8 cellular contexts compared by ENCODE assay signal in the genomic region with DNA sequence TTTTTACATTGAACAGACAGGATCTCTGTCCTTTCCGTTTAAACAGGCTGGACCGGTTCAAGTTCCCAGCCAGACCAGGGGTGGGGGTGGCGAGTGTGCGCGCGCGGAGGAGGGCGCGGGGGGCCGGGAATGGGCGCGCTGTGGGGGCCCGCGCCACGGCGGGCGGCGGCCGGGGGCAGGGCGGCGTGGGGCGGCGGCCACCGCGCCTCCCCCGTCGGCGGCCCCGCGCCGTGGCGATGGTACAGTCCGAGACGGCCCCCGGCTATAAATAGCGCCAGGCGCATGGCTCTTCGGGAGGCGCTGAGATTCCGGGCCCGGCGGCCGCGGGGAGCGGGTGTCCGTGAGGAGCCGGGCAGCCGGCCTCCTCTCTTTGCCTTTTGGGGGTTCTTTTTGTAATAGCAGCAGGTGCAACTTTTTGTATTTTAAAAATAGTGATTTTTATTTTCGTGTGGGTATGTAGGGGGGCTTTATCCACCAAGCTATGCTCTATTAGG. TPM values are rescaled to one million over a fixed set of nuclear protein-coding genes. Genes with fewer than 3 reads are reported as not detected.
DNase-seq lines count a peak whose midpoint lies in the region; FAIRE-seq and TF ChIP-seq lines count a peak whose summit lies in the region.

No MANE protein-coding gene starts in this region.

- H3K9me3 ChIP-seq in hepatocyte (ENCODE audit: low read depth) (no peaks in the 10 kb centered on the region), small intestine (ENCODE audit: control insufficient read depth, low read depth) (no peaks in the 10 kb centered on the region)

- H3K27me3 ChIP-seq in hepatocyte (peaks cover 85% of the 10 kb centered on the region), small intestine (ENCODE audit: control insufficient read depth in 2 of 2, insufficient read depth in 2 of 2, low read length in 2 of 2) (peaks cover 14 to 17% of the 10 kb centered on the region in 2 donors)

- WGBS in hepatocyte (ENCODE audit: low lambda C conversion rate, missing lambda C conversion rate), result 2% methylated on average over 17 of the region's 49 CpGs
- 2 to 3% (median 2%) methylated on average over 32 to 49 of the region's 49 CpGs for whole genome bisulfite sequencing in small intestine, 3 donors

- no peaks in the 10 kb centered on the region for H3K79me2 ChIP-seq in hepatocyte

- H3K36me3 ChIP-seq in hepatocyte (replicated peaks; ENCODE audit: insufficient read depth, low read depth) (no peaks in the 10 kb centered on the region), small intestine (ENCODE audit: control insufficient read depth in 2 of 2, insufficient read depth in 2 of 2, low read length in 2 of 2) (no peaks in the 10 kb centered on the region)

- peak overlapping the region; percentile 77 for H3K4me3 ChIP-seq in hepatocyte
- H3K4me3 ChIP-seq in skeletal muscle cell (ENCODE audit: low read depth, low read length), result peak overlapping the region; percentile 51
- peak overlapping the region in 1 of 2 donors; percentile 20 for H3K4me3 ChIP-seq in small intestine (ENCODE audit: low read depth in 1 of 2, low read length in 2 of 2)

- no peaks in the 10 kb centered on the region for H4K20me1 ChIP-seq in hepatocyte (ENCODE audit: insufficient read depth, poor library complexity, severe bottlenecking)

- peak overlapping the region; percentile 95 for H3K4me2 ChIP-seq in hepatocyte

- no peak for TF ChIP-seq CTCF in hepatocyte (IDR thresholded peaks at IDR 0.05; ENCODE audit: poor library complexity)

- H3K9me2 ChIP-seq in hepatocyte (replicated peaks; ENCODE audit: insufficient read depth), result no peaks in the 10 kb centered on the region

- FAIRE-seq in small intestine (lab: Jason Lieb, UNC), result no peak

- DNase-seq in AG08395 (ENCODE audit: low spot score) (peak; percentile 78), HPDE6-E6E7 (ENCODE audit: extremely low spot score) (peak; percentile 28), amygdala (lab: John Stamatoyannopoulos, UW) (peak in 48 of 56 donors; percentile 6 to 82 (median 54)), hepatocyte (ENCODE audit: low spot score) (peak; percentile 80), skeletal muscle cell (ENCODE audit: low read depth) (no peak), small intestine (no peak), HT-29 (ENCODE audit: low spot score) (no peak)
- DNase-seq in activated CD4-positive, alpha-beta T cell treated with anti-CD3 and anti-CD28 coated beads for 48 hours, result no peak

- H3K27ac ChIP-seq in hepatocyte (no peak overlapping the region), small intestine (ENCODE audit: low read depth in 1 of 2, low read length in 1 of 2) (no peak overlapping the region)

- H3K4me1 ChIP-seq in hepatocyte (ENCODE audit: insufficient read depth), result peaks cover 14% of the 10 kb centered on the region
- peaks cover 0 to 3% of the 10 kb centered on the region in 2 donors for H3K4me1 ChIP-seq in small intestine (ENCODE audit: control insufficient read depth in 2 of 2, insufficient read depth in 1 of 2, low read depth in 1 of 2, low read length in 1 of 2)

- H2AFZ ChIP-seq in hepatocyte, result peak overlapping the region; percentile 78

RNA-seq across cellular contexts. Expression of gene CELF4, which starts 0.4 kb away (rescaled TPM):
- 1.3 and 3.2 TPM in 2 replicates for total RNA-seq in hepatocyte
- 2.4 and 2.9 TPM in 2 replicates for polyA plus RNA-seq in hepatocyte
- 1 to 10 TPM in 2 of 3 donors, not detected in 1; 3.2 to 3.8 TPM for polyA plus RNA-seq in small intestine
- not detected in 2 replicates for total RNA-seq in HT-29 (2014; rRNA removed; shearing (Covaris generic))

Comparison
In these comparisons a context has a peak if more than half of its experiments do, and no peak if none do; other contexts are left out.
1. DNase-seq: peak in AG08395 (single experiment), HPDE6-E6E7 (single experiment), amygdala (48 of 56) and hepatocyte (single experiment); none in skeletal muscle cell (single experiment), small intestine (single experiment), HT-29 (single experiment) and activated CD4-positive, alpha-beta T cell treated with anti-CD3 and anti-CD28 coated beads for 48 hours (single experiment).